ENCODE assay signal across 8 cellular contexts in genomic region chr11:69640995-69641581, GRCh38. TPM values are rescaled to one million over a fixed set of nuclear protein-coding genes. Genes with fewer than 3 reads are reported as not detected.
A peak's percentile ranks its signal among the peaks of the same experiment; 100 is the strongest.
DNase-seq lines count a peak whose midpoint lies in the region; ATAC-seq and TF ChIP-seq lines count a peak whose summit lies in the region.

Gene CCND1 (plus strand): TSS chr11:69641156. CDS start chr11:69641314, 158 bp downstream.

- WGBS in mammary epithelial cell (ENCODE audit: low coverage, missing lambda C conversion rate): under 1% methylated on average over 22 of the region's 49 CpGs

- H3K27me3 Mint-ChIP-seq in Caco-2 (ENCODE audit: insufficient read depth, unreplicated experiment): no peaks in the 10 kb centered on the region

- no peaks in the 10 kb centered on the region for H3K9me3 ChIP-seq in Caco-2
- H3K9me3 ChIP-seq in SJSA1 (replicated peaks): peaks cover 13% of the 10 kb centered on the region
- no peaks in the 10 kb centered on the region for H3K9me3 ChIP-seq in mammary epithelial cell (replicated peaks; ENCODE audit: insufficient read depth, low read length)
- H3K9me3 ChIP-seq in iPS-20b (ENCODE audit: insufficient read depth, low read depth, low read length): no peaks in the 10 kb centered on the region

- no peaks in the 10 kb centered on the region for H3K9me3 Mint-ChIP-seq in Caco-2 (ENCODE audit: unreplicated experiment)

- peak within 1 kb of the TSS; percentile 97 for H3K27ac Mint-ChIP-seq in Caco-2 (ENCODE audit: unreplicated experiment)

- H2AFZ ChIP-seq in mammary epithelial cell (ENCODE audit: low read depth, low read length): peak within 1 kb of the TSS; percentile 74

- H3K36me3 ChIP-seq in Caco-2 (ENCODE audit: control insufficient read depth, insufficient read depth, low read length): peaks cover 7% of the 10 kb centered on the region
- peaks cover 48% of the 10 kb centered on the region for H3K36me3 ChIP-seq in SJSA1
- peaks cover 4% of the 10 kb centered on the region for H3K36me3 ChIP-seq in mammary epithelial cell (ENCODE audit: insufficient read depth, low read length)
- H3K36me3 ChIP-seq in iPS-20b (ENCODE audit: insufficient read depth, low read depth, low read length): peaks cover 27% of the 10 kb centered on the region

- TF ChIP-seq CTCF in Caco-2 (IDR thresholded peaks at IDR 0.05; ENCODE audit: insufficient read depth in 1 of 2, low read depth in 1 of 2, low read length in 1 of 2, severe bottlenecking in 1 of 2, unreplicated experiment in 1 of 2) (peak in 1 of 2 experiments; percentile 65), mammary epithelial cell (conservative IDR thresholded peaks at IDR 0.05 in 1 of 2, IDR thresholded peaks at IDR 0.05 in 1 of 2; ENCODE audit: extremely low read depth in 1 of 2, insufficient read depth in 1 of 2, low read depth in 1 of 2, low read length in 2 of 2) (peak in 1 of 2 donors; percentile 53)

- peaks cover 13% of the 10 kb centered on the region for H3K4me1 Mint-ChIP-seq in Caco-2 (ENCODE audit: low read depth, unreplicated experiment)

- H3K4me2 ChIP-seq in mammary epithelial cell (ENCODE audit: insufficient read depth, low read depth, low read length): peak within 1 kb of the TSS; percentile 98

- BruUV-seq in Caco-2 (replicated peaks; lab: Mats Ljungman, UMichigan) (TSS peak; percentile 58), mammary epithelial cell (replicated peaks; lab: Mats Ljungman, UMichigan) (TSS peak; percentile 84)

- peaks cover 86% of the 10 kb centered on the region for H3K36me3 Mint-ChIP-seq in Caco-2 (ENCODE audit: insufficient read depth, unreplicated experiment)

- H3K27ac ChIP-seq in SJSA1: peak within 1 kb of the TSS; percentile 86
- H3K27ac ChIP-seq in mammary epithelial cell (ENCODE audit: insufficient read depth, low read depth, low read length): peak within 1 kb of the TSS; percentile 86
- H3K27ac ChIP-seq in iPS-20b (ENCODE audit: low read length): no peak within 1 kb of the TSS

- CTCF ChIA-PET in Caco-2 (lab: Charles Lee) (interaction anchor here (0.6 kb wide), 1 partner anchor 10 kb away, joined by 3 read pairs; no protein-coding TSS in a partner anchor), mammary epithelial cell (lab: Charles Lee; ENCODE audit: low non-redundant PET) (no interaction called here)

- peaks cover 62% of the 10 kb centered on the region for H3K79me2 ChIP-seq in mammary epithelial cell (ENCODE audit: insufficient read depth, low read length)

- peak; percentile 31 for ATAC-seq in sciatic nerve
- no peak for ATAC-seq in GM21786 (IDR thresholded peaks at IDR 0.05; ENCODE audit: unreplicated experiment)

- H3K9ac ChIP-seq in mammary epithelial cell (ENCODE audit: insufficient read depth, low read length) (peak within 1 kb of the TSS; percentile 95), iPS-20b (ENCODE audit: low read depth, low read length) (peak within 1 kb of the TSS; percentile 93)

- POLR2A ChIA-PET in Caco-2 (lab: Charles Lee): interaction anchor here (0.6 kb wide), 2 partner anchors 34 to 260 kb away, joined by 6 read pairs; no protein-coding TSS in a partner anchor

- in situ Hi-C loops in mammary epithelial cell (cut with MboI; ENCODE audit: low sequenced_read_pairs in 2 of 2): loop anchor here in 1 of 2 donors (5.0 to 25.0 kb wide), 2 partner anchors 204 to 349 kb away; partner anchors contain the start of gene MYEOV

- DNase-seq in Caco-2 (peak; percentile 95 to 96), HT-29 (ENCODE audit: low spot score) (peak; percentile 87), SJSA1 (ENCODE audit: low read depth in 1 of 2, low spot score in 2 of 2) (peak; percentile 98 to 99), mammary epithelial cell (peak; percentile 85), sciatic nerve (ENCODE audit: low spot score) (peak; percentile 77), NCI-H1436 (lab: John Stamatoyannopoulos, UW) (no peak)

- H3K27me3 ChIP-seq in Caco-2 (replicated peaks; ENCODE audit: control insufficient read depth, insufficient read depth, low read length): no peaks in the 10 kb centered on the region
- no peaks in the 10 kb centered on the region for H3K27me3 ChIP-seq in SJSA1 (replicated peaks)
- H3K27me3 ChIP-seq in mammary epithelial cell (ENCODE audit: insufficient read depth, low read length): no peaks in the 10 kb centered on the region
- peaks cover 37% of the 10 kb centered on the region for H3K27me3 ChIP-seq in iPS-20b (ENCODE audit: insufficient read depth, low read length)

- dilution Hi-C loops in mammary epithelial cell (cut with HindIII; ENCODE audit: low sequenced_read_pairs): no loop called here

- no peaks in the 10 kb centered on the region for H4K20me1 ChIP-seq in mammary epithelial cell (ENCODE audit: insufficient read depth, low read length)

- H3K4me3 Mint-ChIP-seq in Caco-2 (ENCODE audit: unreplicated experiment): peak within 1 kb of the TSS; percentile 96

- intact Hi-C loops in Caco-2 (cut with micrococcal nuclease; ENCODE audit: unreplicated experiment): loop anchor here (1.0 kb wide), 1 partner anchor 367 kb away; no protein-coding TSS in a partner anchor
- intact Hi-C loops in mammary epithelial cell (cut with micrococcal nuclease): loop anchor here (1.0 to 10.0 kb wide), 4 partner anchors 116 to 796 kb away; partner anchors contain the start of gene CPT1A
- intact Hi-C loops in sciatic nerve (cut with DNase I): loop anchor here (10.0 kb wide), 1 partner anchor 346 kb away; the partner anchor contains the start of gene MYEOV

- H3K4me3 ChIP-seq in Caco-2 (ENCODE audit: low read depth, low read length): peak within 1 kb of the TSS; percentile 73
- peak within 1 kb of the TSS; percentile 95 for H3K4me3 ChIP-seq in SJSA1
- H3K4me3 ChIP-seq in mammary epithelial cell (replicated peaks in 1 of 3; ENCODE audit: insufficient read depth in 1 of 3, low read depth in 2 of 3, low read length in 3 of 3): peak within 1 kb of the TSS; percentile 59 to 100 (median 98)
- peak within 1 kb of the TSS; percentile 92 for H3K4me3 ChIP-seq in iPS-20b (ENCODE audit: low read length)

- peaks cover 21% of the 10 kb centered on the region for H3K4me1 ChIP-seq in Caco-2
- peaks cover 65% of the 10 kb centered on the region for H3K4me1 ChIP-seq in SJSA1 (replicated peaks)
- H3K4me1 ChIP-seq in mammary epithelial cell (ENCODE audit: insufficient read depth, low read length): peaks cover 36% of the 10 kb centered on the region
- H3K4me1 ChIP-seq in iPS-20b (ENCODE audit: insufficient read depth, low read length): peaks cover 3% of the 10 kb centered on the region; the same call in 1 of the 2 replicates

RNA-seq across cellular contexts. Expression of gene CCND1, which starts in this region (rescaled TPM):
- total RNA-seq in Caco-2 (2022) (288 and 331 TPM in 2 replicates), mammary epithelial cell (100 to 1,000 TPM; 358 to 706 TPM), sciatic nerve (192 TPM)
- 134 and 151 TPM in 2 replicates for total RNA-seq in HT-29 (2014; rRNA removed; shearing (Covaris generic))
- 579 and 793 TPM in 2 replicates for total RNA-seq in SJSA1 (2014; rRNA removed; shearing (Covaris generic))
- polyA plus RNA-seq in mammary epithelial cell: 244 TPM
- polyA minus RNA-seq in mammary epithelial cell: 376 TPM
